8 cellular contexts compared by ENCODE assay signal in genomic region chr15:64426845-64427465, GRCh38. TPM values are rescaled to one million over a fixed set of nuclear protein-coding genes. Genes with fewer than 3 reads are reported as not detected.
DNase-seq lines count a peak whose midpoint lies in the region; ATAC-seq, FAIRE-seq and TF ChIP-seq lines count a peak whose summit lies in the region.

No MANE protein-coding gene starts in this region.

- POLR2A ChIA-PET in CD4-positive, alpha-beta T cell (lab: Charles Lee), result interaction anchor here (0.7 to 2.2 kb wide), 7 partner anchors 21 to 227 kb away, joined by 4 to 11 read pairs (median 7); partner anchors contain the start of gene TRIP4
- POLR2A ChIA-PET in HEK293 (lab: Yijun Ruan, JAX), result no interaction called here

- H3K9me3 Mint-ChIP-seq in CD4-positive, alpha-beta T cell, result no peaks in the 10 kb centered on the region

- H3K9ac ChIP-seq in kidney (ENCODE audit: low read length in 2 of 2), result no peak overlapping the region

- intact Hi-C loops in CD4-positive, alpha-beta T cell (cut with DNase I, micrococcal nuclease), result loop anchor here in 1 of 2 experiments (1.0 to 10.0 kb wide), 2 partner anchors 301 to 468 kb away; no protein-coding TSS in a partner anchor
- intact Hi-C loops in kidney (cut with DNase I), result no loop called here

- no peak for DNase-seq in CD4-positive, alpha-beta T cell
- peak; percentile 7 for DNase-seq in WERI-Rb-1
- DNase-seq in kidney, result no peak
- DNase-seq in SHP77 (lab: John Stamatoyannopoulos, UW), result no peak
- no peak for DNase-seq in activated CD4-positive, CD25-positive, alpha-beta regulatory T cell treated with anti-CD3 and anti-CD28 coated beads, Interleukin-2, amount 50 U/mL, for 72 hours

- no peaks in the 10 kb centered on the region for H3K27me3 ChIP-seq in CD4-positive, alpha-beta T cell (ENCODE audit: control insufficient read depth, insufficient read depth, low read length)
- no peaks in the 10 kb centered on the region for H3K27me3 ChIP-seq in WERI-Rb-1 (ENCODE audit: insufficient read depth, low read depth, severe bottlenecking)

- no peaks in the 10 kb centered on the region for H3K9me3 ChIP-seq in CD4-positive, alpha-beta T cell (ENCODE audit: control insufficient read depth, low read length)
- H3K9me3 ChIP-seq in HEK293 (ENCODE audit: control insufficient read depth, insufficient read depth, low read depth, low read length), result no peaks in the 10 kb centered on the region
- H3K9me3 ChIP-seq in WERI-Rb-1 (ENCODE audit: severe bottlenecking), result no peaks in the 10 kb centered on the region
- H3K9me3 ChIP-seq in kidney (ENCODE audit: control insufficient read depth in 1 of 2, low read length in 2 of 2), result no peaks in the 10 kb centered on the region

- peaks cover 61% of the 10 kb centered on the region for H3K36me3 Mint-ChIP-seq in CD4-positive, alpha-beta T cell (ENCODE audit: low read depth)

- H3K4me3 Mint-ChIP-seq in CD4-positive, alpha-beta T cell, result peak overlapping the region; percentile 48

- peaks cover 46% of the 10 kb centered on the region for H3K4me1 Mint-ChIP-seq in CD4-positive, alpha-beta T cell (ENCODE audit: low read depth)

- H3K36me3 ChIP-seq in HEK293 (ENCODE audit: control insufficient read depth in 2 of 2, insufficient read depth in 1 of 2, low read length in 2 of 2) (peaks cover 7 to 27% of the 10 kb centered on the region in 2 experiments; a peak in 2 of 3 replicates), WERI-Rb-1 (peaks cover 15% of the 10 kb centered on the region), kidney (ENCODE audit: control insufficient read depth in 1 of 2, insufficient read depth in 2 of 2, low read length in 2 of 2) (peaks cover 15 to 30% of the 10 kb centered on the region in 2 donors)

- peak overlapping the region; percentile 29 for H3K27ac ChIP-seq in CD4-positive, alpha-beta T cell (ENCODE audit: low read depth, low read length)
- no peak overlapping the region for H3K27ac ChIP-seq in HEK293 (ENCODE audit: extremely low read depth, low read depth, low read length)
- H3K27ac ChIP-seq in WERI-Rb-1, result no peak overlapping the region
- no peak overlapping the region for H3K27ac ChIP-seq in kidney (ENCODE audit: low read depth in 2 of 2, low read length in 2 of 2)

- FAIRE-seq in kidney (lab: Jason Lieb, UNC), result no peak

- peak; percentile 70 for TF ChIP-seq CTCF in CD4-positive, alpha-beta T cell (IDR thresholded peaks at IDR 0.05)
- TF ChIP-seq CTCF in HEK293 (tag by site-specific recombination; IDR thresholded peaks at IDR 0.05) (no peak; the same call in 1 of the 2 replicates), WERI-Rb-1 (IDR thresholded peaks at IDR 0.05; ENCODE audit: low read depth, low read length) (no peak), kidney (IDR thresholded peaks at IDR 0.05; ENCODE audit: borderline replicate concordance, extremely low read depth, insufficient read depth) (peak; percentile 10)

- peak overlapping the region; percentile 86 for H3K27ac Mint-ChIP-seq in CD4-positive, alpha-beta T cell

- H3K4me1 ChIP-seq in HEK293 (ENCODE audit: control insufficient read depth, insufficient read depth, low read length) (peaks cover 2% of the 10 kb centered on the region; the same call in 1 of the 2 replicates), kidney (ENCODE audit: control insufficient read depth in 1 of 2, insufficient read depth in 1 of 2, low read depth in 1 of 2, low read length in 2 of 2) (no peaks in the 10 kb centered on the region)

- no peak overlapping the region for H3K4me3 ChIP-seq in HEK293 (ENCODE audit: low read depth, low read length)
- H3K4me3 ChIP-seq in WERI-Rb-1 (ENCODE audit: low read depth, low read length), result no peak overlapping the region
- H3K4me3 ChIP-seq in kidney (ENCODE audit: low read length in 2 of 2), result no peak overlapping the region

- ATAC-seq in CD4-positive, alpha-beta T cell (ENCODE audit: poor library complexity), result no peak
- no peak for ATAC-seq in HG02938 (IDR thresholded peaks at IDR 0.05; ENCODE audit: unreplicated experiment)
- no peak for ATAC-seq in HG03442 (IDR thresholded peaks at IDR 0.05; ENCODE audit: unreplicated experiment)

- CTCF ChIA-PET in CD4-positive, alpha-beta T cell (lab: Charles Lee), result interaction anchor here (0.8 to 2.5 kb wide), 4 partner anchors 53 to 253 kb away, joined by 3 to 19 read pairs (median 4); no protein-coding TSS in a partner anchor
- CTCF ChIA-PET in HEK293 (lab: Yijun Ruan, JAX), result interaction anchor here (0.5 to 2.5 kb wide), 7 partner anchors 94 to 320 kb away, joined by 3 to 12 read pairs (median 4); no protein-coding TSS in a partner anchor

- no peaks in the 10 kb centered on the region for H3K27me3 Mint-ChIP-seq in CD4-positive, alpha-beta T cell

TF ChIP-seq in HEK293, 187 proteins besides CTCF, POLR2A, EP300 and RAD21:
- TF ChIP-seq ZNF37A (tag by site-specific recombination; IDR thresholded peaks at IDR 0.05) (no peak), ZNF654 (tag by site-specific recombination; IDR thresholded peaks at IDR 0.05; ENCODE audit: low read depth) (peak; percentile 53), ZNF670 (tag by site-specific recombination; IDR thresholded peaks at IDR 0.05; ENCODE audit: low read depth) (no peak), ZNF600 (tag by site-specific recombination; IDR thresholded peaks at IDR 0.05) (peak; percentile 66), PRDM1 (tag by site-specific recombination; IDR thresholded peaks at IDR 0.05) (peak; percentile 84)
TF ChIP-seq in HEK293: peak in this region for 3.

RNA-seq across cellular contexts. Expression of gene ZNF609, which starts 33.4 kb away (rescaled TPM):
- 10 to 100 TPM; 62.4 to 65.3 TPM for total RNA-seq in CD4-positive, alpha-beta T cell
- 37.2 TPM for total RNA-seq in kidney
- 3.1 TPM for polyA plus RNA-seq in kidney (ENCODE audit: insufficient read depth, low read depth, low replicate concordance)

RNA-seq across cellular contexts. Expression of gene TRIP4, which starts 39.3 kb away (rescaled TPM):
- 10 to 100 TPM in 1 of 2 experiments, 1 to 10 TPM in 1; 9.6 to 10.7 TPM for total RNA-seq in CD4-positive, alpha-beta T cell
- 29.8 TPM for total RNA-seq in kidney
- 33.1 TPM for polyA plus RNA-seq in kidney (ENCODE audit: insufficient read depth, low read depth, low replicate concordance)

RNA-seq across cellular contexts. Expression of gene PCLAF, which starts 45.7 kb away (rescaled TPM):
- total RNA-seq in CD4-positive, alpha-beta T cell, result under 1 TPM; 0.80 to 0.84 TPM
- total RNA-seq in kidney, result 1.5 TPM
- polyA plus RNA-seq in kidney (ENCODE audit: insufficient read depth, low read depth, low replicate concordance), result 1.3 TPM

Comparison
In these comparisons a context has a peak if more than half of its experiments do, and no peak if none do; other contexts are left out.
1. CTCF ChIP-seq: peak in CD4-positive, alpha-beta T cell (single experiment) and kidney (single experiment); none in HEK293 (single experiment) and WERI-Rb-1 (single experiment).